ENCODE assay signal across 8 cellular contexts in genomic region chr1:151372411-151372934, GRCh38. TPM values are rescaled to one million over a fixed set of nuclear protein-coding genes. Genes with fewer than 3 reads are reported as not detected.
A peak's percentile ranks its signal among the peaks of the same experiment; 100 is the strongest.
DNase-seq lines count a peak whose midpoint lies in the region; ATAC-seq and TF ChIP-seq lines count a peak whose summit lies in the region.

Gene SELENBP1, minus strand, starts transcription at chr1:151372705. Its CDS starts 64 bp downstream, at chr1:151372641.

- peak within 1 kb of the TSS; percentile 56 for H3K9ac ChIP-seq in endocrine pancreas (ENCODE audit: control insufficient read depth, insufficient read depth, low read length)

- no peaks in the 10 kb centered on the region for H3K27me3 ChIP-seq in endocrine pancreas (ENCODE audit: control insufficient read depth, insufficient read depth, low read length)
- no peaks in the 10 kb centered on the region for H3K27me3 ChIP-seq in right lobe of liver
- no peaks in the 10 kb centered on the region for H3K27me3 ChIP-seq in thoracic aorta (replicated peaks; ENCODE audit: insufficient read depth)

- peak; percentile 98 for TF ChIP-seq POLR2A in right lobe of liver (IDR thresholded peaks at IDR 0.05)

- H3K4me3 ChIP-seq in endocrine pancreas (ENCODE audit: control insufficient read depth, insufficient read depth, low read length) (no peak within 1 kb of the TSS), right lobe of liver (peak within 1 kb of the TSS; percentile 44 to 82 (median 75)), thoracic aorta (peak within 1 kb of the TSS; percentile 67)

- 6% methylated on average over 7 of the region's 9 CpGs for WGBS in right lobe of liver (ENCODE audit: insufficient coverage, low coverage, low lambda C conversion rate, missing lambda C conversion rate)

- intact Hi-C loops in right lobe of liver (cut with DNase I), result no loop called here

- H3K27ac ChIP-seq in right lobe of liver (peak within 1 kb of the TSS; percentile 71 to 81 (median 80)), thoracic aorta (peak within 1 kb of the TSS; percentile 69 to 74)

- H3K36me3 ChIP-seq in endocrine pancreas (ENCODE audit: control insufficient read depth, insufficient read depth, low read length), result no peaks in the 10 kb centered on the region
- H3K36me3 ChIP-seq in right lobe of liver, result peaks cover 0 to 15% (median 3%) of the 10 kb centered on the region in 4 donors
- peaks cover 12% of the 10 kb centered on the region for H3K36me3 ChIP-seq in thoracic aorta

- no peaks in the 10 kb centered on the region for H3K4me1 ChIP-seq in endocrine pancreas (ENCODE audit: control insufficient read depth, insufficient read depth, low read length)
- peaks cover 0 to 48% (median 21%) of the 10 kb centered on the region in 4 donors for H3K4me1 ChIP-seq in right lobe of liver
- H3K4me1 ChIP-seq in thoracic aorta (ENCODE audit: control insufficient read depth in 1 of 2, low read depth in 2 of 2), result peaks cover 27 to 43% of the 10 kb centered on the region in 2 donors

- DNase-seq in DMS53 treated with DMSO at 0.1 percent for 48 hours (lab: John Stamatoyannopoulos, UW; ENCODE audit: unreplicated experiment) (peak; percentile 85), NCI-H446 treated with DMSO at 0.1 percent for 48 hours (lab: John Stamatoyannopoulos, UW) (peak; percentile 34), right lobe of liver (peak; percentile 88 to 97 (median 92)), thoracic aorta (ENCODE audit: low spot score) (peak; percentile 52), middle frontal gyrus (ENCODE audit: extremely low spot score, low spot score) (no peak)

- no peak for TF ChIP-seq CTCF in right lobe of liver (IDR thresholded peaks at IDR 0.05)
- TF ChIP-seq CTCF in thoracic aorta (IDR thresholded peaks at IDR 0.05), result no peak

- ATAC-seq in right lobe of liver, result peak; percentile 76 to 82 (median 78)
- ATAC-seq in thoracic aorta (ENCODE audit: insufficient number of reproducible peaks, low FRiP score, low read depth), result peak; percentile 68
- ATAC-seq in GM21367 (IDR thresholded peaks at IDR 0.05; ENCODE audit: unreplicated experiment), result no peak
- ATAC-seq in GM19328 (IDR thresholded peaks at IDR 0.05; ENCODE audit: unreplicated experiment), result no peak

- H3K9me3 ChIP-seq in endocrine pancreas (ENCODE audit: control insufficient read depth, low read length) (no peaks in the 10 kb centered on the region), right lobe of liver (no peaks in the 10 kb centered on the region), thoracic aorta (no peaks in the 10 kb centered on the region)

RNA-seq across cellular contexts. Expression of gene SELENBP1, which starts in this region (rescaled TPM):
- total RNA-seq in right lobe of liver, result 100 to 1,000 TPM in 4 of 6 experiments, 10 to 100 TPM in 2; 83.4 to 423 (median 208) TPM
- total RNA-seq in thoracic aorta, result 10 to 100 TPM; 41.8 to 67.6 TPM

Comparison
In these comparisons a context has a peak if more than half of its experiments do, and no peak if none do; other contexts are left out.
1. ATAC-seq: peak in right lobe of liver (4 of 4) and thoracic aorta (single experiment); none in GM21367 (single experiment) and GM19328 (single experiment).